Comparison of ENCODE assay signal across 10 cellular contexts in the genomic region with DNA sequence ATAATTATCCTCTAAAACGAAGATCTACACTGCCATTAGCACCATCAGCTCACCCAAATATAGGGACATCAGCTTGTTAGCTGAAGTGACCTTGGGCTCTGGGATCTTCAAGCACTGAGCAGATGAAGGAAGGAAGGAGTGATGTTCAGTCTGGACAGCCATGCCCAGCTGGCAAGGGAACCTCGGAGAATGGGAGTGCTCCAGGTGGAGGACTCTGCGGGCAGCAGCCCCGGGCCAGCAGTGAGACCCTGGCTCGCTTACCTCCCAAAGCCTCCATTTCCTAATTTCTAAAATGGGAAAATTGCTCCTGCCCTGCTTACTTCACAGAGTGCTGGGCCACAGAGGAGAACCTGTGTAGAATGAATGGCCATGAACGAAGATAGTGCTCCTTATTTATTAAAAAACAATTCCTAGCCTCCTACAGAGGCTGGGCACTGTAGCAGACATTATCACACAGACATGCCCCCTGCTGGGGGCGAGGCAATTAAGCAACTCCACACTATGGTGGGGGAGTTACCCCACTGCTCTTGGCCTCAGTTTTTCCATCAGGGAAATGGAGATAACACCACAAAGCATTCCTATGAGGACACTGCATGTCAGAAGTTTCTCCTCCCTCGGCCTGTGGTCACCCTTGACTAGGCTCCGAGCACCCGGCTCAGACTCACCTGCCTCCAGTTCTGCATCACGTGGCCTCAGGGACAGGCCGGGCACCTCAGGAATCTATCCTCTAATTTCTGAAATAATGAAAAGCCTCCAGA.
DNase-seq lines count a peak whose midpoint lies in the region; ATAC-seq, FAIRE-seq and TF ChIP-seq lines count a peak whose summit lies in the region.
"Had no signal": no experiment of that assay in that cellular context is flagged by ENCODE, and none has a peak within 500 bp of the region (broad histone marks: within the 10 kb centered on the region; RNA-seq: fewer than 3 reads in every experiment).

No MANE protein-coding gene starts in this region.

- dilution Hi-C loops in keratinocyte (cut with MboI; ENCODE audit: extremely low pct_ligation_motif_present, low sequenced_read_pairs) = no loop called here

- H2AFZ ChIP-seq in SU-DHL-6 (ENCODE audit: low read depth, low read length, severe bottlenecking) (no peak overlapping the region), keratinocyte (ENCODE audit: control insufficient read depth, low read length) (no peak overlapping the region)

- POLR2A ChIA-PET in AG04450 (lab: Yijun Ruan, JAX) = no interaction called here

- no peaks in the 10 kb centered on the region for H3K4me1 ChIP-seq in keratinocyte (ENCODE audit: control insufficient read depth, extremely low read depth, insufficient read depth, low read length)

- H3K27ac ChIP-seq in AG04450 (ENCODE audit: low read depth, low read length) = no peak overlapping the region
- H3K27ac ChIP-seq in SU-DHL-6 (ENCODE audit: low read depth, low read length) = no peak overlapping the region
- H3K27ac ChIP-seq in keratinocyte (ENCODE audit: control insufficient read depth, insufficient read depth, low read length) = no peak overlapping the region

- H3K79me2 ChIP-seq in SU-DHL-6 (ENCODE audit: insufficient read depth, low read length) (no peaks in the 10 kb centered on the region), keratinocyte (ENCODE audit: control insufficient read depth, insufficient read depth, low read length) (no peaks in the 10 kb centered on the region)

- H3K9me2 ChIP-seq in SU-DHL-6 (replicated peaks; ENCODE audit: insufficient read depth, low read length) = no peaks in the 10 kb centered on the region

- H4K20me1 ChIP-seq in SU-DHL-6 (ENCODE audit: low read depth, low read length) (no peaks in the 10 kb centered on the region), keratinocyte (ENCODE audit: control insufficient read depth, extremely low read depth, insufficient read depth, low read length) (no peaks in the 10 kb centered on the region)

- H3K36me3 ChIP-seq in SU-DHL-6 (ENCODE audit: low read length) = no peaks in the 10 kb centered on the region
- H3K36me3 ChIP-seq in keratinocyte (ENCODE audit: control insufficient read depth in 2 of 2, extremely low read depth in 1 of 2, insufficient read depth in 2 of 2, low read length in 2 of 2) = no peaks in the 10 kb centered on the region

- H3K9ac ChIP-seq in SU-DHL-6 (ENCODE audit: low read length) (no peak overlapping the region), keratinocyte (ENCODE audit: control insufficient read depth, extremely low read depth, insufficient read depth, low read length) (no peak overlapping the region)

- H3K4me2 ChIP-seq in SU-DHL-6 (ENCODE audit: low read depth, low read length, poor library complexity, severe bottlenecking) = no peak overlapping the region
- no peak overlapping the region for H3K4me2 ChIP-seq in keratinocyte (ENCODE audit: control insufficient read depth, extremely low read depth, insufficient read depth, low read depth, low read length)

- DNase-seq in AG04450 (ENCODE audit: low read depth, low spot score) (no peak), keratinocyte (ENCODE audit: low read depth, low spot score) (no peak), germinal center (ENCODE audit: low spot score) (no peak), SKM-1 (lab: John Stamatoyannopoulos, UW; ENCODE audit: unreplicated experiment) (no peak), COLO668 (lab: John Stamatoyannopoulos, UW; ENCODE audit: unreplicated experiment) (no peak)
- DNase-seq: activated CD4-positive, alpha-beta T cell treated with anti-CD3 and anti-CD28 coated beads, Interleukin-2, amount 10 ng/mL, durations not matched to agents 7 days and 5 days; kidney had no signal

- H3K9me3 ChIP-seq in AG04450 (ENCODE audit: control insufficient read depth, insufficient read depth, low read length) = no peaks in the 10 kb centered on the region
- no peaks in the 10 kb centered on the region for H3K9me3 ChIP-seq in SU-DHL-6 (ENCODE audit: insufficient read depth, low read length)
- no peaks in the 10 kb centered on the region for H3K9me3 ChIP-seq in keratinocyte (ENCODE audit: control insufficient read depth, low read depth, low read length)

- FAIRE-seq in keratinocyte (lab: Jason Lieb, UNC) = no peak
- FAIRE-seq: kidney had no signal

- ATAC-seq in GM21390 (IDR thresholded peaks at IDR 0.05; ENCODE audit: unreplicated experiment) = no peak

- H3K27me3 ChIP-seq in AG04450 (ENCODE audit: control insufficient read depth, insufficient read depth, low read length) (peaks cover 47% of the 10 kb centered on the region), SU-DHL-6 (ENCODE audit: low read length) (no peaks in the 10 kb centered on the region), keratinocyte (ENCODE audit: control insufficient read depth, extremely low read depth, insufficient read depth, low read length) (peaks cover 22% of the 10 kb centered on the region)

- no peaks in the 10 kb centered on the region for H3K9me1 ChIP-seq in keratinocyte (ENCODE audit: control insufficient read depth, extremely low read depth, insufficient read depth, low read length)

- TF ChIP-seq CTCF in AG04450 (IDR thresholded peaks at IDR 0.05; ENCODE audit: low read depth, low read length) (0 out of 2 replicates have a peak, but pooled peaks have one; percentile 6), GM12872 (IDR thresholded peaks at IDR 0.05; ENCODE audit: insufficient read depth, low read depth, low read length) (peak; percentile 41; the same call in 2 of the 3 replicates), SU-DHL-6 (IDR thresholded peaks at IDR 0.05; ENCODE audit: insufficient read depth, low read length, poor library complexity, severe bottlenecking) (peak; percentile 22), keratinocyte (optimal IDR thresholded peaks at IDR 0.05 in 1 of 3, IDR thresholded peaks at IDR 0.05 in 1 of 3, conservative IDR thresholded peaks at IDR 0.05 in 1 of 3; ENCODE audit: extremely low read depth in 1 of 3, insufficient read depth in 2 of 3, low read length in 3 of 3) (peak in 2 of 3 experiments; percentile 8 to 32)

- H3F3A ChIP-seq in SU-DHL-6 (ENCODE audit: insufficient read depth) = no peaks in the 10 kb centered on the region

- H3K4me3 ChIP-seq in AG04450 (ENCODE audit: low read depth, low read length) (no peak overlapping the region), SU-DHL-6 (ENCODE audit: insufficient read depth, low read length, poor library complexity, severe bottlenecking) (no peak overlapping the region), keratinocyte (ENCODE audit: control insufficient read depth in 2 of 3, extremely low read depth in 1 of 3, insufficient read depth in 2 of 3, low read depth in 1 of 3, low read length in 3 of 3) (no peak overlapping the region)

- CTCF ChIA-PET in AG04450 (lab: Charles Lee) = no interaction called here
